ENCODE assay signal across 18 cellular contexts in the genomic region with DNA sequence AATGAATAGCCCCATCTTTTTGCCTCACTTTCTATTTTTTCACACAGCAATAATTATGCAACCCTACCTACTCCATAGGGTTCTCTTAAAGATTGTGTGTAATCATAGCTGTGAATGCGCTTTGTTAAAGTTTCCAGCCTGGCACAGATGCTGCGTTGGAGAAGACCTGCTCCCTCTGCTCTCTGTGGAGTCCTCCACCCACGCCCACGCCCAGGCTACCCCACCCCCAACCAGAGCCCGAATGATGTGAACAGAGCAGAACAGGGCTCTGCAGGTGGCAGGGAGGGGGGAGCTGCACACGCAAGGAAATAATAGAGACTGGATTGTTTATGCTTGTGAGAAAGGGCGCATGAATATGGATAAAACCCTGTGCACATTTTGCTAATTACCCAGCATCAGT.
"Had no signal": no experiment of that assay in that cellular context is flagged by ENCODE, and none has a peak within 500 bp of the region (broad histone marks: within the 10 kb centered on the region; RNA-seq: fewer than 3 reads in every experiment).

No MANE protein-coding gene starts in this region.

- DNase-seq: activated CD4-positive, alpha-beta T cell treated with anti-CD3 and anti-CD28 coated beads, Interleukin-2, amount 50 U/mL, for 1 hour; activated gamma-delta T cell treated with Interleukin-2 at 50 U/mL for 16 hours; adrenal gland; effector CD4-positive, alpha-beta T cell; gastrocnemius medialis; heart left ventricle; kidney; midbrain; sigmoid colon; spleen; stimulated activated CD4-positive, alpha-beta T cell treated with anti-CD3 and anti-CD28 coated beads, Interleukin-4, amount 100 ng/mL, for 4 hours had no signal

- H3K4me1 ChIP-seq: adrenal gland, left lung had no signal

- H3K9me3 Mint-ChIP-seq: activated naive CD4-positive, alpha-beta T cell treated with anti-CD3 and anti-CD28 coated beads, Interleukin-2, amount 50 U/mL, for 72 hours; activated T-helper 1 cell treated with anti-CD3 and anti-CD28 coated beads, Interleukin-12 subunit alpha, Interleukin-12 subunit beta, Interleukin-2, Interleukin-4 antibody, amounts not matched to agents 30 ng/mL and 10 ng/mL and 1 ng/mL, durations not matched to agents 14 hours and 24 hours and 36 hours; nephron; stimulated activated memory B cell treated with anti-CD40 and anti-IgM and Interleukin-4, amounts not matched to agents 10 μg/mL and 1 μg/mL and 100 μg/mL, for 72 hours; T-helper 2 cell treated with Interferon-gamma antibody and Interleukin-4, amounts not matched to agents 5 μg/mL and 100 μg/mL, for 36 hours had no signal

- H3K36me3 ChIP-seq: adrenal gland, gastrocnemius medialis, heart left ventricle, left lung, sigmoid colon, spleen, thoracic aorta had no signal

- ATAC-seq: gastrocnemius medialis, heart left ventricle, left lung had no signal

- H3K4me3 ChIP-seq: adrenal gland, gastrocnemius medialis, heart left ventricle, left lung, sigmoid colon, spleen, thoracic aorta had no signal

- H3K36me3 Mint-ChIP-seq: activated naive CD4-positive, alpha-beta T cell treated with anti-CD3 and anti-CD28 coated beads, Interleukin-2, amount 50 U/mL, for 72 hours; stimulated activated memory B cell treated with anti-CD40 and anti-IgM and Interleukin-4, amounts not matched to agents 10 μg/mL and 1 μg/mL and 100 μg/mL, for 72 hours had no signal

- H3K27ac ChIP-seq: adrenal gland, gastrocnemius medialis, left lung, sigmoid colon, spleen, thoracic aorta had no signal

- H3K9me3 ChIP-seq: adrenal gland, gastrocnemius medialis, heart left ventricle, left lung, sigmoid colon, spleen, thoracic aorta had no signal

- H3K27me3 Mint-ChIP-seq: stimulated activated memory B cell treated with anti-CD40 and anti-IgM and Interleukin-4, amounts not matched to agents 10 μg/mL and 1 μg/mL and 100 μg/mL, for 72 hours had no signal

- H3K4me3 Mint-ChIP-seq: activated T-helper 1 cell treated with anti-CD3 and anti-CD28 coated beads, Interleukin-12 subunit alpha, Interleukin-12 subunit beta, Interleukin-2, Interleukin-4 antibody, amounts not matched to agents 30 ng/mL and 10 ng/mL and 1 ng/mL, durations not matched to agents 14 hours and 24 hours and 36 hours; nephron; stimulated activated memory B cell treated with anti-CD40 and anti-IgM and Interleukin-4, amounts not matched to agents 10 μg/mL and 1 μg/mL and 100 μg/mL, for 72 hours; T-helper 2 cell treated with Interferon-gamma antibody and Interleukin-4, amounts not matched to agents 5 μg/mL and 100 μg/mL, for 36 hours had no signal

- H3K27me3 ChIP-seq: adrenal gland, gastrocnemius medialis, heart left ventricle, left lung, sigmoid colon, spleen had no signal
